1 cellular context compared by ENCODE assay signal in genomic region chr2:25042321-25043240, GRCh38.
TF ChIP-seq lines count a peak whose summit lies in the region.

No MANE protein-coding gene starts in this region.

TF ChIP-seq in HEK293, 187 proteins besides CTCF, POLR2A, EP300 and RAD21 (continued from another document and continues in another):
- TF ChIP-seq ZNF148 (tag by site-specific recombination; IDR thresholded peaks at IDR 0.05; ENCODE audit: borderline replicate concordance) (no peak), SALL2 (tag by site-specific recombination; IDR thresholded peaks at IDR 0.05; ENCODE audit: borderline replicate concordance) (no peak), KLF1 (tag by site-specific recombination; IDR thresholded peaks at IDR 0.05) (peak; percentile 62), SETDB1 (IDR thresholded peaks at IDR 0.05; ENCODE audit: insufficient read length, low read length) (no peak), ZNF677 (tag by site-specific recombination; IDR thresholded peaks at IDR 0.05) (no peak), ZIC2 (tag by site-specific recombination; IDR thresholded peaks at IDR 0.05) (peak; percentile 50), FEZF1 (tag by site-specific recombination; IDR thresholded peaks at IDR 0.05) (no peak), ZNF530 (tag by site-specific recombination; IDR thresholded peaks at IDR 0.05; ENCODE audit: low read depth) (no peak), ZNF561 (tag by site-specific recombination; IDR thresholded peaks at IDR 0.05; ENCODE audit: borderline replicate concordance) (no peak), ZNF600 (tag by site-specific recombination; IDR thresholded peaks at IDR 0.05) (peak; percentile 90), ZNF350 (tag by site-specific recombination; IDR thresholded peaks at IDR 0.05) (no peak), ZNF596 (tag by site-specific recombination; IDR thresholded peaks at IDR 0.05) (no peak), ZNF140 (tag by site-specific recombination; IDR thresholded peaks at IDR 0.05) (no peak), ZNF404 (tag by site-specific recombination; IDR thresholded peaks at IDR 0.05) (no peak), SCRT1 (tag by site-specific recombination; IDR thresholded peaks at IDR 0.05; ENCODE audit: borderline replicate concordance) (peak; percentile 75; the same call in 1 of the 2 replicates), ZNF792 (tag by site-specific recombination; IDR thresholded peaks at IDR 0.05) (no peak), HOXA7 (CRISPR knock-in tag; IDR thresholded peaks at IDR 0.05; ENCODE audit: borderline replicate concordance) (no peak), EGR2 (tag by site-specific recombination; IDR thresholded peaks at IDR 0.05; ENCODE audit: low read depth) (peak; percentile 31; the same call in 1 of the 2 replicates), ZNF121 (tag by site-specific recombination; IDR thresholded peaks at IDR 0.05) (no peak), SCRT2 (tag by site-specific recombination; IDR thresholded peaks at IDR 0.05) (peak; percentile 95), ZNF830 (tag by site-specific recombination; IDR thresholded peaks at IDR 0.05; ENCODE audit: low read depth) (no peak), BCL6B (tag by site-specific recombination; IDR thresholded peaks at IDR 0.05) (no peak), ZNF654 (tag by site-specific recombination; IDR thresholded peaks at IDR 0.05; ENCODE audit: low read depth) (no peak), ZNF560 (tag by site-specific recombination; IDR thresholded peaks at IDR 0.05; ENCODE audit: borderline replicate concordance) (no peak), ZNF37A (tag by site-specific recombination; IDR thresholded peaks at IDR 0.05) (no peak), KLF10 (tag by site-specific recombination; IDR thresholded peaks at IDR 0.05) (peak; percentile 32; the same call in 1 of the 2 replicates), ZNF623 (tag by site-specific recombination; IDR thresholded peaks at IDR 0.05) (no peak), PRDM2 (tag by site-specific recombination; IDR thresholded peaks at IDR 0.05; ENCODE audit: borderline replicate concordance) (no peak), KLF7 (tag by site-specific recombination; IDR thresholded peaks at IDR 0.05; ENCODE audit: borderline replicate concordance) (no peak), KLF9 (tag by site-specific recombination; IDR thresholded peaks at IDR 0.05; ENCODE audit: low read depth) (no peak), REPIN1 (tag by site-specific recombination; IDR thresholded peaks at IDR 0.05; ENCODE audit: low read depth) (no peak), ZNF10 (tag by site-specific recombination; IDR thresholded peaks at IDR 0.05) (no peak), ZNF366 (tag by site-specific recombination; conservative IDR thresholded peaks at IDR 0.05) (0 out of 2 replicates have a peak, but pooled peaks have one; percentile 34), ZNF843 (tag by site-specific recombination; IDR thresholded peaks at IDR 0.05) (no peak), GLI2 (tag by site-specific recombination; IDR thresholded peaks at IDR 0.05; ENCODE audit: borderline replicate concordance, low read depth) (no peak), ZBTB17 (tag by site-specific recombination; IDR thresholded peaks at IDR 0.05) (peak; percentile 88), ZNF514 (tag by site-specific recombination; IDR thresholded peaks at IDR 0.05) (no peak), ZNF707 (tag by site-specific recombination; IDR thresholded peaks at IDR 0.05) (no peak), ZNF157 (tag by site-specific recombination; IDR thresholded peaks at IDR 0.05) (no peak), ZNF791 (tag by site-specific recombination; IDR thresholded peaks at IDR 0.05) (no peak), ZNF777 (tag by site-specific recombination; IDR thresholded peaks at IDR 0.05; ENCODE audit: borderline replicate concordance) (no peak), PRDM4 (tag by site-specific recombination; IDR thresholded peaks at IDR 0.05) (no peak), GLIS2 (tag by site-specific recombination; IDR thresholded peaks at IDR 0.05) (no peak; the same call in 1 of the 2 replicates), ZNF639 (tag by site-specific recombination; IDR thresholded peaks at IDR 0.05) (no peak), ZNF274 (IDR thresholded peaks at IDR 0.05; ENCODE audit: low read length) (no peak), ZNF274 (tag by site-specific recombination; IDR thresholded peaks at IDR 0.05; ENCODE audit: borderline replicate concordance) (no peak), ZNF555 (tag by site-specific recombination; conservative IDR thresholded peaks at IDR 0.05) (no peak), ZNF175 (tag by site-specific recombination; IDR thresholded peaks at IDR 0.05) (no peak), ZNF211 (tag by site-specific recombination; IDR thresholded peaks at IDR 0.05; ENCODE audit: low read depth) (no peak), ZNF2 (tag by site-specific recombination; IDR thresholded peaks at IDR 0.05) (no peak), ZNF501 (tag by site-specific recombination; IDR thresholded peaks at IDR 0.05) (no peak), ZNF571 (tag by site-specific recombination; IDR thresholded peaks at IDR 0.05) (no peak), ZNF433 (tag by site-specific recombination; IDR thresholded peaks at IDR 0.05; ENCODE audit: low read depth) (no peak), ZNF610 (tag by site-specific recombination; IDR thresholded peaks at IDR 0.05; ENCODE audit: borderline replicate concordance) (no peak)
- TF ChIP-seq, protein P1, sequence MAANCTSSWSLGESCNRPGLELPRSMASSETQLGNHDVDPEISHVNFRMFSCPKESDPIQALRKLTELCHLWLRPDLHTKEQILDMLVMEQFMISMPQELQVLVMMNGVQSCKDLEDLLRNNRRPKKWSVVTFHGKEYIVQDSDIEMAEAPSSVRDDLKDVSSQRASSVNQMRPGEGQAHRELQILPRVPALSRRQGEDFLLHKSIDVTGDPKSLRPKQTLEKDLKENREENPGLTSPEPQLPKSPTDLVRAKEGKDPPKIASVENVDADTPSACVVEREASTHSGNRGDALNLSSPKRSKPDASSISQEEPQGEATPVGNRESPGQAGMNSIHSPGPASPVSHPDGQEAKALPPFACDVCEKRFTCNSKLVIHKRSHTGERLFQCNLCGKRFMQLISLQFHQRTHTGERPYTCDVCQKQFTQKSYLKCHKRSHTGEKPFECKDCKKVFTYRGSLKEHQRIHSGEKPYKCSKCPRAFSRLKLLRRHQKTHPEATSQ (tag by site-specific recombination; IDR thresholded peaks at IDR 0.05): no peak
- TF ChIP-seq, protein P2, sequence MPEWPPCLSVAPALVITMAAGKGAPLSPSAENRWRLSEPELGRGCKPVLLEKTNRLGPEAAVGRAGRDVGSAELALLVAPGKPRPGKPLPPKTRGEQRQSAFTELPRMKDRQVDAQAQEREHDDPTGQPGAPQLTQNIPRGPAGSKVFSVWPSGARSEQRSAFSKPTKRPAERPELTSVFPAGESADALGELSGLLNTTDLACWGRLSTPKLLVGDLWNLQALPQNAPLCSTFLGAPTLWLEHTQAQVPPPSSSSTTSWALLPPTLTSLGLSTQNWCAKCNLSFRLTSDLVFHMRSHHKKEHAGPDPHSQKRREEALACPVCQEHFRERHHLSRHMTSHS (tag by site-specific recombination; IDR thresholded peaks at IDR 0.05): no peak
